In the genomic region with DNA sequence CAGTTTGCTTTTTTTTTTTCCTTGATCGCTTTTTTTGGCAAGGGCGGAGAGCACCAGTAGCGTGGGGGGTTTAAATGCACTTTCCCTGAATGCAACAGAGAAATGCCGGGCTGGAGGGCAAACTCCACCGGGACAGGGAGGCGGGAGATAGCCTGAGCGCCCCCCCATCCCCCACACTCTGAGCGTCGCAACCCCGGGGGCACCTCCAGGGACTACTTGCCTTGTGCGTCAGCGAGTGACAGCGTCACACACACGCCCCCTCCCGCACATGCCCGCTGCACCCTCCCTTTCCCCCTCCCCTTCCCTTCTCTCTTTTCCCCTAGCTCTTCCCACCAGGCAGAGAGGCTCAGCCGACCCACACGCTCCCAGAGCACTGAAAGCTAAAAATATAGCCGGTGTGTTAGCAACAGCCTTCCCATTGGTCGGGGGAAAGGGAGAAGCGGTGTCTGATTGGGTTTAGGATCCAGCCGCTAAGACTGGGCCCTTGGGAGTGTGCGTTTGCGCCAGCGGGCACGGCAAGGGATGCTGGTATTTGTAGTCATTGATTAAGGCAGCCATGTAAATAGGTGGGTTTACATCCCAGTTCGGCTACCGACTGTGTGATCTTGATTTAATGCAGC, we compare ENCODE assay signal across 1 cellular context.
TF ChIP-seq lines count a peak whose summit lies in the region.

No MANE protein-coding gene starts in this region.

TF ChIP-seq in WTC11, 78 proteins besides CTCF, POLR2A, EP300 and RAD21 (continued from another document):
- TF ChIP-seq ETV6 (CRISPR knock-in tag; IDR thresholded peaks at IDR 0.05) (0 out of 2 replicates have a peak, but pooled peaks have one; percentile 84), ZNF425 (CRISPR knock-in tag; conservative IDR thresholded peaks at IDR 0.05) (no peak), KAT7 (CRISPR knock-in tag; IDR thresholded peaks at IDR 0.05; ENCODE audit: borderline replicate concordance) (no peak), ZBTB43 (CRISPR knock-in tag; IDR thresholded peaks at IDR 0.05) (no peak), ZBTB21 (CRISPR knock-in tag; IDR thresholded peaks at IDR 0.05; ENCODE audit: borderline replicate concordance) (peak; percentile 87; the same call in 1 of the 2 replicates), ZNF512 (CRISPR knock-in tag; IDR thresholded peaks at IDR 0.05; ENCODE audit: borderline replicate concordance) (no peak), SP1 (CRISPR knock-in tag; conservative IDR thresholded peaks at IDR 0.05) (peak; percentile 87), NFYB (CRISPR knock-in tag; conservative IDR thresholded peaks at IDR 0.05; ENCODE audit: low read depth) (peak; percentile 71)
- TF ChIP-seq, protein P1, sequence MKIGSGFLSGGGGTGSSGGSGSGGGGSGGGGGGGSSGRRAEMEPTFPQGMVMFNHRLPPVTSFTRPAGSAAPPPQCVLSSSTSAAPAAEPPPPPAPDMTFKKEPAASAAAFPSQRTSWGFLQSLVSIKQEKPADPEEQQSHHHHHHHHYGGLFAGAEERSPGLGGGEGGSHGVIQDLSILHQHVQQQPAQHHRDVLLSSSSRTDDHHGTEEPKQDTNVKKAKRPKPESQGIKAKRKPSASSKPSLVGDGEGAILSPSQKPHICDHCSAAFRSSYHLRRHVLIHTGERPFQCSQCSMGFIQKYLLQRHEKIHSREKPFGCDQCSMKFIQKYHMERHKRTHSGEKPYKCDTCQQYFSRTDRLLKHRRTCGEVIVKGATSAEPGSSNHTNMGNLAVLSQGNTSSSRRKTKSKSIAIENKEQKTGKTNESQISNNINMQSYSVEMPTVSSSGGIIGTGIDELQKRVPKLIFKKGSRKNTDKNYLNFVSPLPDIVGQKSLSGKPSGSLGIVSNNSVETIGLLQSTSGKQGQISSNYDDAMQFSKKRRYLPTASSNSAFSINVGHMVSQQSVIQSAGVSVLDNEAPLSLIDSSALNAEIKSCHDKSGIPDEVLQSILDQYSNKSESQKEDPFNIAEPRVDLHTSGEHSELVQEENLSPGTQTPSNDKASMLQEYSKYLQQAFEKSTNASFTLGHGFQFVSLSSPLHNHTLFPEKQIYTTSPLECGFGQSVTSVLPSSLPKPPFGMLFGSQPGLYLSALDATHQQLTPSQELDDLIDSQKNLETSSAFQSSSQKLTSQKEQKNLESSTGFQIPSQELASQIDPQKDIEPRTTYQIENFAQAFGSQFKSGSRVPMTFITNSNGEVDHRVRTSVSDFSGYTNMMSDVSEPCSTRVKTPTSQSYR (CRISPR knock-in tag; IDR thresholded peaks at IDR 0.05): 0 out of 2 replicates have a peak, but pooled peaks have one; percentile 72
- TF ChIP-seq, protein P2, sequence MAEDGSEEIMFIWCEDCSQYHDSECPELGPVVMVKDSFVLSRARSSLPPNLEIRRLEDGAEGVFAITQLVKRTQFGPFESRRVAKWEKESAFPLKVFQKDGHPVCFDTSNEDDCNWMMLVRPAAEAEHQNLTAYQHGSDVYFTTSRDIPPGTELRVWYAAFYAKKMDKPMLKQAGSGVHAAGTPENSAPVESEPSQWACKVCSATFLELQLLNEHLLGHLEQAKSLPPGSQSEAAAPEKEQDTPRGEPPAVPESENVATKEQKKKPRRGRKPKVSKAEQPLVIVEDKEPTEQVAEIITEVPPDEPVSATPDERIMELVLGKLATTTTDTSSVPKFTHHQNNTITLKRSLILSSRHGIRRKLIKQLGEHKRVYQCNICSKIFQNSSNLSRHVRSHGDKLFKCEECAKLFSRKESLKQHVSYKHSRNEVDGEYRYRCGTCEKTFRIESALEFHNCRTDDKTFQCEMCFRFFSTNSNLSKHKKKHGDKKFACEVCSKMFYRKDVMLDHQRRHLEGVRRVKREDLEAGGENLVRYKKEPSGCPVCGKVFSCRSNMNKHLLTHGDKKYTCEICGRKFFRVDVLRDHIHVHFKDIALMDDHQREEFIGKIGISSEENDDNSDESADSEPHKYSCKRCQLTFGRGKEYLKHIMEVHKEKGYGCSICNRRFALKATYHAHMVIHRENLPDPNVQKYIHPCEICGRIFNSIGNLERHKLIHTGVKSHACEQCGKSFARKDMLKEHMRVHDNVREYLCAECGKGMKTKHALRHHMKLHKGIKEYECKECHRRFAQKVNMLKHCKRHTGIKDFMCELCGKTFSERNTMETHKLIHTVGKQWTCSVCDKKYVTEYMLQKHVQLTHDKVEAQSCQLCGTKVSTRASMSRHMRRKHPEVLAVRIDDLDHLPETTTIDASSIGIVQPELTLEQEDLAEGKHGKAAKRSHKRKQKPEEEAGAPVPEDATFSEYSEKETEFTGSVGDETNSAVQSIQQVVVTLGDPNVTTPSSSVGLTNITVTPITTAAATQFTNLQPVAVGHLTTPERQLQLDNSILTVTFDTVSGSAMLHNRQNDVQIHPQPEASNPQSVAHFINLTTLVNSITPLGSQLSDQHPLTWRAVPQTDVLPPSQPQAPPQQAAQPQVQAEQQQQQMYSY (CRISPR knock-in tag; IDR thresholded peaks at IDR 0.05): no peak
- TF ChIP-seq, protein P3, sequence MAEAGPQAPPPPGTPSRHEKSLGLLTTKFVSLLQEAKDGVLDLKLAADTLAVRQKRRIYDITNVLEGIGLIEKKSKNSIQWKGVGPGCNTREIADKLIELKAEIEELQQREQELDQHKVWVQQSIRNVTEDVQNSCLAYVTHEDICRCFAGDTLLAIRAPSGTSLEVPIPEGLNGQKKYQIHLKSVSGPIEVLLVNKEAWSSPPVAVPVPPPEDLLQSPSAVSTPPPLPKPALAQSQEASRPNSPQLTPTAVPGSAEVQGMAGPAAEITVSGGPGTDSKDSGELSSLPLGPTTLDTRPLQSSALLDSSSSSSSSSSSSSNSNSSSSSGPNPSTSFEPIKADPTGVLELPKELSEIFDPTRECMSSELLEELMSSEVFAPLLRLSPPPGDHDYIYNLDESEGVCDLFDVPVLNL (CRISPR knock-in tag; IDR thresholded peaks at IDR 0.05; ENCODE audit: borderline replicate concordance, low read depth): no peak
TF ChIP-seq in WTC11: peak in this region for 13.
